Comparison of ENCODE assay signal across 9 cellular contexts in genomic region chr1:168362991-168363390, GRCh38.
DNase-seq lines count a peak whose midpoint lies in the region; ATAC-seq lines count a peak whose summit lies in the region.
"Had no signal": no experiment of that assay in that cellular context is flagged by ENCODE, and none has a peak within 500 bp of the region (broad histone marks: within the 10 kb centered on the region; RNA-seq: fewer than 3 reads in every experiment).

No MANE protein-coding gene starts in this region.

- no peak for DNase-seq in activated CD4-positive, CD25-positive, alpha-beta regulatory T cell (lab: John Stamatoyannopoulos, UW)
- DNase-seq in T-helper 1 cell (peak; percentile 20 to 88 (median 37)), HuH-7 (ENCODE audit: low spot score) (no peak), NCI-H748 treated with DMSO at 0.1 percent for 48 hours (lab: John Stamatoyannopoulos, UW) (no peak), HPDE6-E6E7 (ENCODE audit: extremely low spot score) (no peak)
- peak; percentile 78 for DNase-seq in activated effector memory CD4-positive, alpha-beta T cell treated with anti-CD3 and anti-CD28 coated beads, Interleukin-2, amount 50 U/mL, for 16 hours
- peak in 2 of 3 experiments; percentile 14 to 15 for DNase-seq in stimulated activated CD4-positive, alpha-beta T cell treated with anti-CD3 and anti-CD28 coated beads, TNF-alpha, amount 100 ng/mL, for 24 hours (ENCODE audit: low read depth in 3 of 3)
- DNase-seq: testis had no signal

- ATAC-seq in activated CD4-positive, CD25-positive, alpha-beta regulatory T cell treated with anti-CD3 and anti-CD28 coated beads, Interleukin-2, amount 50 U/mL, for 24 hours, result peak; percentile 89 to 90

Comparison
In these comparisons a context has a peak if more than half of its experiments do, and no peak if none do; other contexts are left out.
1. DNase-seq: peak in T-helper 1 cell (5 of 5), activated effector memory CD4-positive, alpha-beta T cell treated with anti-CD3 and anti-CD28 coated beads, Interleukin-2, amount 50 U/mL, for 16 hours (single experiment) and stimulated activated CD4-positive, alpha-beta T cell treated with anti-CD3 and anti-CD28 coated beads, TNF-alpha, amount 100 ng/mL, for 24 hours (2 of 3); none in activated CD4-positive, CD25-positive, alpha-beta regulatory T cell (0 of 4), HuH-7 (single experiment), NCI-H748 treated with DMSO at 0.1 percent for 48 hours (single experiment) and HPDE6-E6E7 (single experiment).